ENCODE assay signal across 18 cellular contexts in the genomic region with DNA sequence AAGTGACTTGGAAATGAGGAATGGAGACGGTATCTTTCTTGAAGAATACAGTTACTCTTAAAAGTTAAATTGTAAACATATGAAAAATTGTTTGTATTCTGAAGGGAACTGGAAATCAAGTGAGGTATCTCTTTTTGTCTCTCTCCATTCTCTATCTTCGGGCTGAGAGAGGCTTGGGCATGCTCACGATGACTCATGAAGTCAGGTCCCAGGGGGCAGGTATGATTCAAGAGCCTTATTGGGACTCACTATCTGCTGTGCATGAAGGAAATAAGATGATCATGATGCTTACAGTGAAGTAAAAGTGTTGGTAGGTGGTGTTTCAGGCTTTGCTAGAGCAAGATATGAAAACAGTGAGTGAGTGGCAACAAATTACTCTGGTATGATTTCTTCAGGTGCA.
DNase-seq lines count a peak whose midpoint lies in the region; ATAC-seq and TF ChIP-seq lines count a peak whose summit lies in the region.
"Had no signal": no experiment of that assay in that cellular context is flagged by ENCODE, and none has a peak within 500 bp of the region (broad histone marks: within the 10 kb centered on the region; RNA-seq: fewer than 3 reads in every experiment).

No MANE protein-coding gene starts in this region.

- DNase-seq in A673 (ENCODE audit: low spot score) (peak; percentile 46), GM23338 (ENCODE audit: low spot score) (no peak), IMR-90 (peak; percentile 60), epithelial cell of esophagus (ENCODE audit: low read depth) (peak; percentile 75), SIG-M5 treated with dmso at 0.1 percent for 504 hours (lab: John Stamatoyannopoulos, UW; ENCODE audit: unreplicated experiment) (no peak)
- DNase-seq in activated CD8-positive, alpha-beta memory T cell treated with anti-CD3 and anti-CD28 coated beads, Interleukin-2, amount 10 ng/mL, durations not matched to agents 7 days and 5 days: no peak
- no peak for DNase-seq in NK-92 treated with Interleukin-12 subunit alpha and Interleukin-12 subunit beta, amount 100 ng/mL, for 24 hours (lab: John Stamatoyannopoulos, UW)
- DNase-seq: activated CD8-positive, alpha-beta T cell treated with anti-CD3 and anti-CD28 coated beads for 36 hours; dorsolateral prefrontal cortex; NCI-H187 treated with DMSO at 0.1 percent for 48 hours; NCI-H748 treated with DMSO at 0.1 percent for 48 hours; RPMI8226; stimulated activated CD4-positive, alpha-beta T cell treated with anti-CD3 and anti-CD28 coated beads, Interleukin-15, amount 100 ng/mL, for 24 hours had no signal

- H3K4me2 ChIP-seq in GM23338 (no peak overlapping the region), IMR-90 (ENCODE audit: low read depth, low read length) (no peak overlapping the region)
- H3K4me2 ChIP-seq: A549 had no signal

- H3K4me3 ChIP-seq in A673 (ENCODE audit: low read depth, low read length, poor library complexity, severe bottlenecking): no peak overlapping the region
- H3K4me3 ChIP-seq in GM23338: no peak overlapping the region
- no peak overlapping the region for H3K4me3 ChIP-seq in IMR-90 (ENCODE audit: insufficient read depth, low read depth, low read length)
- no peak overlapping the region for H3K4me3 ChIP-seq in epithelial cell of esophagus (ENCODE audit: low read length)
- H3K4me3 ChIP-seq: A549, dorsolateral prefrontal cortex, suprapubic skin had no signal

- no peak overlapping the region for H3K4ac ChIP-seq in IMR-90 (ENCODE audit: low read depth, low read length)

- no peak overlapping the region for H4K91ac ChIP-seq in IMR-90 (ENCODE audit: insufficient read depth, low read depth, low read length)

- H3K27me3 ChIP-seq in A673 (replicated peaks; ENCODE audit: insufficient read depth, low read depth, low read length, poor library complexity) (no peaks in the 10 kb centered on the region), GM23338 (ENCODE audit: insufficient read depth) (no peaks in the 10 kb centered on the region), IMR-90 (ENCODE audit: control insufficient read depth, insufficient read depth, low read length) (no peaks in the 10 kb centered on the region)
- H3K27me3 ChIP-seq: suprapubic skin had no signal

- H3K18ac ChIP-seq in IMR-90 (ENCODE audit: low read depth, low read length): no peak overlapping the region

- H3K9me1 ChIP-seq in IMR-90 (ENCODE audit: insufficient read depth, low read length): no peaks in the 10 kb centered on the region

- H3K79me1 ChIP-seq in IMR-90 (ENCODE audit: low read depth in 1 of 2, low read length in 2 of 2): no peaks in the 10 kb centered on the region

- H4K20me1 ChIP-seq in GM23338 (replicated peaks; ENCODE audit: insufficient read depth) (no peaks in the 10 kb centered on the region), IMR-90 (ENCODE audit: insufficient read depth, low read length) (no peaks in the 10 kb centered on the region)

- H3K9me3 Mint-ChIP-seq in GM23338: peaks cover 2% of the 10 kb centered on the region; the same call in 1 of the 3 replicates
- H3K9me3 Mint-ChIP-seq in activated CD8-positive, alpha-beta memory T cell treated with anti-CD3 and anti-CD28 coated beads, Interleukin-2, amount 10 ng/mL, durations not matched to agents 7 days and 5 days (ENCODE audit: low read depth): no peaks in the 10 kb centered on the region
- H3K9me3 Mint-ChIP-seq: activated T-helper 2 cell treated with anti-CD3 and anti-CD28 coated beads, Interferon-gamma antibody, Interleukin-2, Interleukin-4, amounts not matched to agents 10 μg/mL and 5 μg/mL and 100 μg/mL, durations not matched to agents 14 hours and 24 hours and 36 hours had no signal

- no peak overlapping the region for H3K14ac ChIP-seq in IMR-90 (replicated peaks; ENCODE audit: low read depth, low read length)

- BruUV-seq in A673 (replicated peaks; lab: Mats Ljungman, UMichigan): no TSS peak
- no TSS peak for BruUV-seq in IMR-90 (replicated peaks; lab: Mats Ljungman, UMichigan)

- H2BK20ac ChIP-seq in IMR-90 (ENCODE audit: low read depth, low read length): no peak overlapping the region

- H3K79me2 ChIP-seq in GM23338 (replicated peaks; ENCODE audit: insufficient read depth): no peaks in the 10 kb centered on the region
- H3K79me2 ChIP-seq: parathyroid adenoma had no signal

- H3K56ac ChIP-seq in IMR-90 (ENCODE audit: extremely low read depth, insufficient read depth, low read length): no peak overlapping the region

- H3K36me3 ChIP-seq in A673 (ENCODE audit: insufficient read depth, low read length, poor library complexity, severe bottlenecking) (no peaks in the 10 kb centered on the region), GM23338 (ENCODE audit: insufficient read depth) (no peaks in the 10 kb centered on the region), IMR-90 (ENCODE audit: control insufficient read depth, insufficient read depth, low read length) (no peaks in the 10 kb centered on the region)
- H3K36me3 ChIP-seq: suprapubic skin had no signal

- H3K4me1 ChIP-seq in A673 (ENCODE audit: insufficient read depth, low read length, poor library complexity, severe bottlenecking) (no peaks in the 10 kb centered on the region), GM23338 (ENCODE audit: insufficient read depth) (no peaks in the 10 kb centered on the region), IMR-90 (ENCODE audit: control insufficient read depth, insufficient read depth, low read length) (no peaks in the 10 kb centered on the region)
- H3K4me1 ChIP-seq: A549, parathyroid adenoma, suprapubic skin had no signal

- H2AK5ac ChIP-seq in IMR-90 (ENCODE audit: low read depth, low read length): no peak overlapping the region

- H3K4me1 Mint-ChIP-seq in GM23338: no peaks in the 10 kb centered on the region
- no peaks in the 10 kb centered on the region for H3K4me1 Mint-ChIP-seq in activated CD8-positive, alpha-beta memory T cell treated with anti-CD3 and anti-CD28 coated beads, Interleukin-2, amount 10 ng/mL, durations not matched to agents 7 days and 5 days

- TF ChIP-seq POLR2A in IMR-90 (IDR thresholded peaks at IDR 0.05; ENCODE audit: low read depth, low read length): no peak

- intact Hi-C loops in A673 (cut with micrococcal nuclease; ENCODE audit: unreplicated experiment): no loop called here
- intact Hi-C loops in IMR-90 (cut with micrococcal nuclease): no loop called here

- H2BK15ac ChIP-seq in IMR-90 (ENCODE audit: low read depth, low read length): no peak overlapping the region

- in situ Hi-C loops in IMR-90 (cut with MboI; ENCODE audit: low sequenced_read_pairs): no loop called here

- H2AFZ ChIP-seq in GM23338 (0 out of 2 replicates have a peak overlapping the region, but pooled peaks have one; percentile 5), IMR-90 (replicated peaks; ENCODE audit: low read length, poor library complexity) (no peak overlapping the region)
- H2AFZ ChIP-seq: parathyroid adenoma had no signal

- no peak overlapping the region for H4K5ac ChIP-seq in IMR-90 (ENCODE audit: low read depth, low read length)

- no peak overlapping the region for H3K4me3 Mint-ChIP-seq in GM23338
- no peak overlapping the region for H3K4me3 Mint-ChIP-seq in activated CD8-positive, alpha-beta memory T cell treated with anti-CD3 and anti-CD28 coated beads, Interleukin-2, amount 10 ng/mL, durations not matched to agents 7 days and 5 days
- H3K4me3 Mint-ChIP-seq: activated CD8-positive, alpha-beta T cell treated with anti-CD3 and anti-CD28 coated beads for 36 hours had no signal

- CTCF ChIA-PET in A673 (lab: Charles Lee) (no interaction called here), IMR-90 (lab: Yijun Ruan, JAX) (no interaction called here)
- CTCF ChIA-PET in activated CD8-positive, alpha-beta memory T cell treated with anti-CD3 and anti-CD28 coated beads, Interleukin-2, amount 10 ng/mL, durations not matched to agents 7 days and 5 days (lab: Charles Lee): no interaction called here

- no peak overlapping the region for H3K23ac ChIP-seq in IMR-90 (ENCODE audit: low read depth, low read length)

- TF ChIP-seq RAD21 in IMR-90 (IDR thresholded peaks at IDR 0.05; ENCODE audit: low read length): no peak

- H3K9me2 ChIP-seq in GM23338 (ENCODE audit: insufficient read depth): no peaks in the 10 kb centered on the region

- no peaks in the 10 kb centered on the region for H3K27me3 Mint-ChIP-seq in GM23338 (ENCODE audit: insufficient read depth, low read depth, poor library complexity)
- H3K27me3 Mint-ChIP-seq in activated CD8-positive, alpha-beta memory T cell treated with anti-CD3 and anti-CD28 coated beads, Interleukin-2, amount 10 ng/mL, durations not matched to agents 7 days and 5 days: no peaks in the 10 kb centered on the region
- H3K27me3 Mint-ChIP-seq: activated CD8-positive, alpha-beta T cell treated with anti-CD3 and anti-CD28 coated beads for 36 hours had no signal

- no peak overlapping the region for H2BK5ac ChIP-seq in IMR-90 (ENCODE audit: low read depth, low read length, poor library complexity, severe bottlenecking)

- no peak overlapping the region for H3K27ac ChIP-seq in A673 (ENCODE audit: low read depth, low read length, poor library complexity, severe bottlenecking)
- no peak overlapping the region for H3K27ac ChIP-seq in GM23338 (ENCODE audit: low read depth)
- no peak overlapping the region for H3K27ac ChIP-seq in IMR-90 (ENCODE audit: insufficient read depth, low read length)
- H3K27ac ChIP-seq: A549, dorsolateral prefrontal cortex, parathyroid adenoma, suprapubic skin had no signal

- no peak for TF ChIP-seq CTCF in A673 (conservative IDR thresholded peaks at IDR 0.05; ENCODE audit: low read depth, low read length)
- TF ChIP-seq CTCF in GM23338 (conservative IDR thresholded peaks at IDR 0.05; ENCODE audit: low read depth in 2 of 2): no peak
- no peak for TF ChIP-seq CTCF in IMR-90 (conservative IDR thresholded peaks at IDR 0.05; ENCODE audit: low read depth, low read length)
- no peak for TF ChIP-seq CTCF in epithelial cell of esophagus (IDR thresholded peaks at IDR 0.05; ENCODE audit: insufficient read depth, low read depth, low read length, missing control alignments)

- H3K9me3 ChIP-seq in A673 (ENCODE audit: low read depth, low read length, poor library complexity, severe bottlenecking): no peaks in the 10 kb centered on the region
- H3K9me3 ChIP-seq in IMR-90 (ENCODE audit: control insufficient read depth, insufficient read depth, low read length): no peaks in the 10 kb centered on the region
- H3K9me3 ChIP-seq: A549, suprapubic skin had no signal

- no peak overlapping the region for H3K9ac ChIP-seq in IMR-90 (ENCODE audit: low read depth, low read length)
- H3K9ac ChIP-seq: parathyroid adenoma had no signal

- H4K8ac ChIP-seq in IMR-90 (ENCODE audit: low read depth in 2 of 2, low read length in 2 of 2): no peak overlapping the region

- H2BK120ac ChIP-seq in IMR-90 (ENCODE audit: low read depth, low read length): no peak overlapping the region

- no peak overlapping the region for H3K27ac Mint-ChIP-seq in GM23338
- no peak overlapping the region for H3K27ac Mint-ChIP-seq in activated CD8-positive, alpha-beta memory T cell treated with anti-CD3 and anti-CD28 coated beads, Interleukin-2, amount 10 ng/mL, durations not matched to agents 7 days and 5 days
- H3K27ac Mint-ChIP-seq: activated CD8-positive, alpha-beta T cell treated with anti-CD3 and anti-CD28 coated beads for 36 hours; activated T-helper 2 cell treated with anti-CD3 and anti-CD28 coated beads, Interferon-gamma antibody, Interleukin-2, Interleukin-4, amounts not matched to agents 10 μg/mL and 5 μg/mL and 100 μg/mL, durations not matched to agents 14 hours and 24 hours and 36 hours had no signal

- no peaks in the 10 kb centered on the region; the same call in 2 of the 3 replicates for H3K36me3 Mint-ChIP-seq in GM23338 (ENCODE audit: low read depth)
- H3K36me3 Mint-ChIP-seq in activated CD8-positive, alpha-beta memory T cell treated with anti-CD3 and anti-CD28 coated beads, Interleukin-2, amount 10 ng/mL, durations not matched to agents 7 days and 5 days: no peaks in the 10 kb centered on the region

- H3F3A ChIP-seq in GM23338 (replicated peaks; ENCODE audit: low read depth): no peaks in the 10 kb centered on the region

- POLR2A ChIA-PET in A673 (lab: Charles Lee; ENCODE audit: low non-redundant PET) (no interaction called here), IMR-90 (lab: Charles Lee; ENCODE audit: unreplicated experiment) (no interaction called here)

- dilution Hi-C loops in IMR-90 (cut with HindIII; ENCODE audit: low sequenced_read_pairs, unreplicated experiment): no loop called here

- no CpG with 5 or more reads among the region's 3 CpGs for WGBS in IMR-90 (ENCODE audit: extremely low coverage in 2 of 2, insufficient read length in 1 of 2), 2 experiments

- no peak overlapping the region for H2AK9ac ChIP-seq in IMR-90 (replicated peaks; ENCODE audit: low read depth, low read length, poor library complexity)

- no peak for ATAC-seq in GM23338
- no peak; the same call in 1 of the 2 replicates for ATAC-seq in IMR-90 (ENCODE audit: low read depth)
- ATAC-seq in activated CD8-positive, alpha-beta memory T cell treated with anti-CD3 and anti-CD28 coated beads, Interleukin-2, amount 10 ng/mL, durations not matched to agents 7 days and 5 days: no peak
- ATAC-seq in GM21723 (IDR thresholded peaks at IDR 0.05; ENCODE audit: unreplicated experiment): no peak
- ATAC-seq: A549; activated CD8-positive, alpha-beta T cell treated with anti-CD3 and anti-CD28 coated beads for 36 hours had no signal

Comparison
In these comparisons a context has a peak if more than half of its experiments do, and no peak if none do; other contexts are left out.
1. DNase-seq: peak in A673 (single experiment), IMR-90 (single experiment) and epithelial cell of esophagus (single experiment); none in GM23338 (single experiment), activated CD8-positive, alpha-beta memory T cell treated with anti-CD3 and anti-CD28 coated beads, Interleukin-2, amount 10 ng/mL, durations not matched to agents 7 days and 5 days (single experiment), NK-92 treated with Interleukin-12 subunit alpha and Interleukin-12 subunit beta, amount 100 ng/mL, for 24 hours (single experiment) and SIG-M5 treated with dmso at 0.1 percent for 504 hours (single experiment).